ENCODE assay signal across 8 cellular contexts in genomic region chr10:118047363-118047719, GRCh38. TPM values are rescaled to one million over a fixed set of nuclear protein-coding genes. Genes with fewer than 3 reads are reported as not detected.
A peak's percentile ranks its signal among the peaks of the same experiment; 100 is the strongest.
DNase-seq lines count a peak whose midpoint lies in the region; ATAC-seq and TF ChIP-seq lines count a peak whose summit lies in the region.

No MANE protein-coding gene starts in this region.

- H3K9me3 Mint-ChIP-seq in Caco-2 (ENCODE audit: unreplicated experiment), result no peaks in the 10 kb centered on the region

- peaks cover 5% of the 10 kb centered on the region for H3K36me3 Mint-ChIP-seq in Caco-2 (ENCODE audit: insufficient read depth, unreplicated experiment)

- peak overlapping the region; percentile 81 for H3K4me2 ChIP-seq in osteoblast (ENCODE audit: insufficient read depth, low read length)

- H3K4me3 Mint-ChIP-seq in Caco-2 (ENCODE audit: unreplicated experiment), result peak overlapping the region; percentile 77

- BruUV-seq in Caco-2 (replicated peaks; lab: Mats Ljungman, UMichigan), result no TSS peak

- H3K27ac Mint-ChIP-seq in Caco-2 (ENCODE audit: unreplicated experiment), result peak overlapping the region; percentile 81

- CTCF ChIA-PET in Caco-2 (lab: Charles Lee), result no interaction called here

- peak overlapping the region; percentile 99 for H2AFZ ChIP-seq in osteoblast (ENCODE audit: low read length)

- H3K4me3 ChIP-seq in Caco-2 (ENCODE audit: low read depth, low read length) (peak overlapping the region; percentile 89), Peyer's patch (peak overlapping the region; percentile 86 to 96 (median 91)), epithelial cell of esophagus (ENCODE audit: low read length) (peak overlapping the region; percentile 68), osteoblast (ENCODE audit: insufficient read depth, low read length) (peak overlapping the region; percentile 86)

- H3K27me3 ChIP-seq in Caco-2 (replicated peaks; ENCODE audit: control insufficient read depth, insufficient read depth, low read length) (no peaks in the 10 kb centered on the region), Peyer's patch (no peaks in the 10 kb centered on the region), osteoblast (ENCODE audit: insufficient read depth, low read length) (no peaks in the 10 kb centered on the region)

- H3K4me1 Mint-ChIP-seq in Caco-2 (ENCODE audit: low read depth, unreplicated experiment), result peaks cover 7% of the 10 kb centered on the region

- DNase-seq in Caco-2 (no peak), Peyer's patch (peak in 2 of 3 donors; percentile 46), epithelial cell of esophagus (ENCODE audit: low read depth) (no peak), osteoblast (ENCODE audit: insufficient read length, low spot score, missing footprints) (no peak), NCI-H1092 (lab: John Stamatoyannopoulos, UW) (no peak), GM03348 (ENCODE audit: low spot score) (no peak)

- POLR2A ChIA-PET in Caco-2 (lab: Charles Lee), result no interaction called here

- no peak for TF ChIP-seq CTCF in Caco-2 (IDR thresholded peaks at IDR 0.05; ENCODE audit: insufficient read depth in 1 of 2, low read depth in 1 of 2, low read length in 1 of 2, severe bottlenecking in 1 of 2, unreplicated experiment in 1 of 2)
- no peak for TF ChIP-seq CTCF in Peyer's patch (IDR thresholded peaks at IDR 0.05)
- TF ChIP-seq CTCF in epithelial cell of esophagus (IDR thresholded peaks at IDR 0.05; ENCODE audit: insufficient read depth, low read depth, low read length, missing control alignments), result no peak
- no peak for TF ChIP-seq CTCF in osteoblast (IDR thresholded peaks at IDR 0.05; ENCODE audit: extremely low read depth, low read depth, low read length)

- no peak for ATAC-seq in HG03095 (IDR thresholded peaks at IDR 0.05; ENCODE audit: unreplicated experiment)
- no peak for ATAC-seq in GM18867 (IDR thresholded peaks at IDR 0.05; ENCODE audit: unreplicated experiment)

- H3K27me3 Mint-ChIP-seq in Caco-2 (ENCODE audit: insufficient read depth, unreplicated experiment), result no peaks in the 10 kb centered on the region

- peaks cover 5% of the 10 kb centered on the region for H4K20me1 ChIP-seq in osteoblast (ENCODE audit: insufficient read depth, low read length)

- H3K36me3 ChIP-seq in Caco-2 (ENCODE audit: control insufficient read depth, insufficient read depth, low read length) (no peaks in the 10 kb centered on the region), Peyer's patch (no peaks in the 10 kb centered on the region), osteoblast (ENCODE audit: insufficient read depth, low read length) (no peaks in the 10 kb centered on the region)

- H3K9me3 ChIP-seq in Caco-2 (no peaks in the 10 kb centered on the region), Peyer's patch (no peaks in the 10 kb centered on the region), osteoblast (ENCODE audit: low read depth, low read length) (no peaks in the 10 kb centered on the region)

- H3K79me2 ChIP-seq in osteoblast (ENCODE audit: insufficient read depth, low read length), result peaks cover 22% of the 10 kb centered on the region

- peak overlapping the region in 2 of 4 donors; percentile 92 to 97 for H3K27ac ChIP-seq in Peyer's patch
- H3K27ac ChIP-seq in osteoblast (ENCODE audit: low read depth, low read length), result peak overlapping the region; percentile 78

- TF ChIP-seq POLR2A in Peyer's patch (IDR thresholded peaks at IDR 0.05), result no peak

- intact Hi-C loops in Caco-2 (cut with micrococcal nuclease; ENCODE audit: unreplicated experiment), result loop anchor here (5.0 kb wide), 2 partner anchors 105 to 195 kb away; no protein-coding TSS in a partner anchor

- H3K4me1 ChIP-seq in Caco-2 (0 out of 2 replicates have a peak, but pooled peaks cover 6% of the 10 kb centered on the region), Peyer's patch (peaks cover 0 to 19% (median 6%) of the 10 kb centered on the region in 4 donors), osteoblast (ENCODE audit: insufficient read depth, low read length) (peaks cover 26% of the 10 kb centered on the region)

RNA-seq across cellular contexts. Expression of gene RAB11FIP2, which starts 0.6 kb away (rescaled TPM):
- total RNA-seq in Caco-2 (2022) (25.7 and 26.6 TPM in 2 replicates), Peyer's patch (10 to 100 TPM in 3 of 4 donors, 1 to 10 TPM in 1; 7.4 to 42.9 (median 16.2) TPM), osteoblast (38.7 and 47.7 TPM in 2 replicates)

Comparison
In these comparisons a context has a peak if more than half of its experiments do, and no peak if none do; other contexts are left out.
1. DNase-seq: peak in Peyer's patch (2 of 3); none in Caco-2 (0 of 2), epithelial cell of esophagus (single experiment), osteoblast (single experiment), NCI-H1092 (single experiment) and GM03348 (single experiment).
2. Peak in every context shown above with its lines, with median percentiles within 50 percentile points of each other: H3K4me3 ChIP-seq.